ENCODE assay signal across 5 cellular contexts in genomic region chr21:15409031-15409430, GRCh38.
"Had no signal": no experiment of that assay in that cellular context is flagged by ENCODE, and none has a peak within 500 bp of the region (broad histone marks: within the 10 kb centered on the region; RNA-seq: fewer than 3 reads in every experiment).

No MANE protein-coding gene starts in this region.

- H3K4me3 Mint-ChIP-seq: IgD-negative memory B cell had no signal

- H3K4me3 ChIP-seq: K562 had no signal

- H3K27ac Mint-ChIP-seq: IgD-negative memory B cell had no signal

- H3K27ac ChIP-seq: HL-60 had no signal

- H3K27me3 Mint-ChIP-seq: IgD-negative memory B cell had no signal

- ATAC-seq: HepG2, K562 had no signal

- DNase-seq: IMR-90 had no signal

- H3K4me1 Mint-ChIP-seq: IgD-negative memory B cell had no signal

- H3K36me3 Mint-ChIP-seq: IgD-negative memory B cell had no signal
